8 cellular contexts compared by ENCODE assay signal in genomic region chr2:88307817-88308216, GRCh38.
A peak's percentile ranks its signal among the peaks of the same experiment; 100 is the strongest.
DNase-seq lines count a peak whose midpoint lies in the region; ATAC-seq lines count a peak whose summit lies in the region.

No MANE protein-coding gene starts in this region.

- peaks cover 5% of the 10 kb centered on the region for H3K9me3 Mint-ChIP-seq in stimulated activated effector memory CD8-positive, alpha-beta T cell treated with anti-CD3 and anti-CD28 coated beads, Interleukin-12 subunit alpha, Interleukin-12 subunit beta, amount 100 ng/mL, for 72 hours

- H3K4me3 Mint-ChIP-seq in stimulated activated effector memory CD8-positive, alpha-beta T cell treated with anti-CD3 and anti-CD28 coated beads, Interleukin-12 subunit alpha, Interleukin-12 subunit beta, amount 100 ng/mL, for 72 hours: no peak overlapping the region

- no peak overlapping the region for H3K18ac ChIP-seq in mesendoderm (ENCODE audit: low read length)

- no peak overlapping the region for H2AK5ac ChIP-seq in mesendoderm (ENCODE audit: low read length)

- H3K4me3 ChIP-seq in mesendoderm (ENCODE audit: low read length): no peak overlapping the region

- no peak overlapping the region for H3K27ac Mint-ChIP-seq in stimulated activated effector memory CD8-positive, alpha-beta T cell treated with anti-CD3 and anti-CD28 coated beads, Interleukin-12 subunit alpha, Interleukin-12 subunit beta, amount 100 ng/mL, for 72 hours

- no peak overlapping the region for H3K4me2 ChIP-seq in mesendoderm (ENCODE audit: low read length)

- no peak overlapping the region for H3K23ac ChIP-seq in mesendoderm (ENCODE audit: low read length)

- H2BK5ac ChIP-seq in mesendoderm (ENCODE audit: low read length): no peak overlapping the region

- no peaks in the 10 kb centered on the region for H3K27me3 ChIP-seq in mesendoderm (ENCODE audit: insufficient read depth, low read length, poor library complexity)

- H4K5ac ChIP-seq in mesendoderm (ENCODE audit: low read length): no peak overlapping the region

- H3K36me3 ChIP-seq in mesendoderm (ENCODE audit: control insufficient read depth, insufficient read depth, low read length): no peaks in the 10 kb centered on the region

- H2BK15ac ChIP-seq in mesendoderm (replicated peaks; ENCODE audit: low read depth): no peak overlapping the region

- ATAC-seq in HG02678 (IDR thresholded peaks at IDR 0.05; ENCODE audit: unreplicated experiment): no peak
- no peak for ATAC-seq in stimulated activated effector memory CD8-positive, alpha-beta T cell treated with anti-CD3 and anti-CD28 coated beads, Interleukin-12 subunit alpha, Interleukin-12 subunit beta, amount 100 ng/mL, for 72 hours

- no peak overlapping the region for H3K4ac ChIP-seq in mesendoderm (ENCODE audit: low read depth, low read length)

- no peaks in the 10 kb centered on the region for H3K36me3 Mint-ChIP-seq in stimulated activated effector memory CD8-positive, alpha-beta T cell treated with anti-CD3 and anti-CD28 coated beads, Interleukin-12 subunit alpha, Interleukin-12 subunit beta, amount 100 ng/mL, for 72 hours

- H3K27ac ChIP-seq in mesendoderm (ENCODE audit: low read depth, low read length): no peak overlapping the region

- no peaks in the 10 kb centered on the region for H3K4me1 ChIP-seq in mesendoderm (ENCODE audit: control insufficient read depth, low read depth, low read length)

- H3K79me2 ChIP-seq in mesendoderm (ENCODE audit: control insufficient read depth, insufficient read depth, low read length): no peaks in the 10 kb centered on the region

- no peak overlapping the region for H3K56ac ChIP-seq in mesendoderm (ENCODE audit: low read length)

- no peaks in the 10 kb centered on the region for H3K4me1 Mint-ChIP-seq in stimulated activated effector memory CD8-positive, alpha-beta T cell treated with anti-CD3 and anti-CD28 coated beads, Interleukin-12 subunit alpha, Interleukin-12 subunit beta, amount 100 ng/mL, for 72 hours

- no peak overlapping the region for H3K9ac ChIP-seq in mesendoderm (ENCODE audit: low read length)

- no peaks in the 10 kb centered on the region for H3K79me1 ChIP-seq in mesendoderm (ENCODE audit: low read length)

- H2BK120ac ChIP-seq in mesendoderm (ENCODE audit: low read depth, low read length): no peak overlapping the region

- DNase-seq in NCI-H82 (lab: John Stamatoyannopoulos, UW) (peak; percentile 69), NCI-H82 treated with DMSO at 0.1 percent for 48 hours (lab: John Stamatoyannopoulos, UW; ENCODE audit: unreplicated experiment) (no peak), HuH-7 (ENCODE audit: low spot score) (peak; percentile 55), mesendoderm (peak; percentile 74), islet precursor cell (no peak)
- peak; percentile 7 to 12 for DNase-seq in activated CD4-positive, alpha-beta T cell treated with anti-CD3 and anti-CD28 coated beads, Interleukin-2, amount 50 U/mL, for 48 hours
- DNase-seq in stimulated activated effector memory CD8-positive, alpha-beta T cell treated with anti-CD3 and anti-CD28 coated beads, Interleukin-12 subunit alpha, Interleukin-12 subunit beta, amount 100 ng/mL, for 72 hours (ENCODE audit: low spot score in 2 of 2): no peak

- no peak overlapping the region for H4K8ac ChIP-seq in mesendoderm (ENCODE audit: low read depth, low read length)

Comparison
In these comparisons a context has a peak if more than half of its experiments do, and no peak if none do; other contexts are left out.
1. DNase-seq: peak in NCI-H82 (single experiment), HuH-7 (single experiment), activated CD4-positive, alpha-beta T cell treated with anti-CD3 and anti-CD28 coated beads, Interleukin-2, amount 50 U/mL, for 48 hours (2 of 2) and mesendoderm (single experiment); none in NCI-H82 treated with DMSO at 0.1 percent for 48 hours (single experiment), stimulated activated effector memory CD8-positive, alpha-beta T cell treated with anti-CD3 and anti-CD28 coated beads, Interleukin-12 subunit alpha, Interleukin-12 subunit beta, amount 100 ng/mL, for 72 hours (0 of 2) and islet precursor cell (single experiment).